In genomic region chr1:199161319-199161680, GRCh38 we compare ENCODE assay signal across 17 cellular contexts.
DNase-seq lines count a peak whose midpoint lies in the region; ATAC-seq, FAIRE-seq and TF ChIP-seq lines count a peak whose summit lies in the region.
"Had no signal": no experiment of that assay in that cellular context is flagged by ENCODE, and none has a peak within 500 bp of the region (broad histone marks: within the 10 kb centered on the region; RNA-seq: fewer than 3 reads in every experiment).

No MANE protein-coding gene starts in this region.

- H3K4me2 ChIP-seq in BLaER1 (peak overlapping the region; percentile 72), neural progenitor cell (no peak overlapping the region)
- H3K4me2 ChIP-seq: KMS-11 had no signal

- TF ChIP-seq CTCF in neural progenitor cell (IDR thresholded peaks at IDR 0.05): no peak

- H3F3A ChIP-seq in neural progenitor cell (ENCODE audit: low read depth): no peaks in the 10 kb centered on the region

- H3K36me3 Mint-ChIP-seq in activated T-helper 17 cell treated with anti-CD3 and anti-CD28 coated beads, Interleukin-2, amount 50 U/mL, for 72 hours (ENCODE audit: low read depth): no peaks in the 10 kb centered on the region
- H3K36me3 Mint-ChIP-seq in neural progenitor cell: no peaks in the 10 kb centered on the region

- H3K79me2 ChIP-seq in neural progenitor cell (ENCODE audit: low read depth): no peaks in the 10 kb centered on the region

- H3K9me3 ChIP-seq in BLaER1 (peaks cover 12% of the 10 kb centered on the region; the same call in 1 of the 2 replicates), HUES6 (ENCODE audit: control insufficient read depth, insufficient read depth, low read depth, low read length) (no peaks in the 10 kb centered on the region), neural progenitor cell (ENCODE audit: low read depth) (no peaks in the 10 kb centered on the region)
- H3K9me3 ChIP-seq: BE2C, SJCRH30 had no signal

- H3K4me3 ChIP-seq in BLaER1: peak overlapping the region; percentile 16; the same call in 1 of the 2 replicates
- no peak overlapping the region for H3K4me3 ChIP-seq in HUES6 (ENCODE audit: low read depth, low read length)
- H3K4me3 ChIP-seq in neural progenitor cell: no peak overlapping the region
- H3K4me3 ChIP-seq: SJCRH30 had no signal

- H3K4me1 ChIP-seq in BLaER1 (peaks cover 40% of the 10 kb centered on the region), HUES6 (ENCODE audit: control insufficient read depth, insufficient read depth, low read length) (peaks cover 11% of the 10 kb centered on the region), neural progenitor cell (no peaks in the 10 kb centered on the region)
- H3K4me1 ChIP-seq: SJCRH30 had no signal

- no peaks in the 10 kb centered on the region for H3K36me3 ChIP-seq in BLaER1
- no peaks in the 10 kb centered on the region for H3K36me3 ChIP-seq in HUES6 (ENCODE audit: control insufficient read depth, insufficient read depth, low read length)
- no peaks in the 10 kb centered on the region for H3K36me3 ChIP-seq in neural progenitor cell
- H3K36me3 ChIP-seq: BE2C, SJCRH30 had no signal

- H3K27me3 Mint-ChIP-seq in activated T-helper 17 cell treated with anti-CD3 and anti-CD28 coated beads, Interleukin-2, amount 50 U/mL, for 72 hours: no peaks in the 10 kb centered on the region
- no peaks in the 10 kb centered on the region for H3K27me3 Mint-ChIP-seq in neural progenitor cell (ENCODE audit: insufficient read depth, low read depth)
- H3K27me3 Mint-ChIP-seq: CD8-positive, alpha-beta memory T cell had no signal

- no peak for DNase-seq in neural progenitor cell (ENCODE audit: low spot score)
- no peak for DNase-seq in NOMO-1 (lab: John Stamatoyannopoulos, UW; ENCODE audit: unreplicated experiment in 2 of 2)
- DNase-seq in HTR-8/SVneo (ENCODE audit: insufficient read length, low spot score): no peak
- DNase-seq: BE2C; CD8-positive, alpha-beta memory T cell; H9; NCI-H1417; NCI-H2081; NCI-H510A treated with DMSO at 0.1 percent for 48 hours; RPMI8226; SJCRH30; SW 1271 had no signal

- peak overlapping the region; percentile 63 for H2AFZ ChIP-seq in neural progenitor cell (replicated peaks)

- ATAC-seq in activated T-helper 17 cell treated with anti-CD3 and anti-CD28 coated beads, Interleukin-2, amount 50 U/mL, for 72 hours (replicated peaks): no peak
- no peak for ATAC-seq in HG03378 (IDR thresholded peaks at IDR 0.05; ENCODE audit: unreplicated experiment)

- H4K20me1 ChIP-seq in BLaER1 (no peaks in the 10 kb centered on the region), neural progenitor cell (ENCODE audit: low read depth) (no peaks in the 10 kb centered on the region)

- no peak overlapping the region for H3K9ac ChIP-seq in BLaER1
- H3K9ac ChIP-seq in HUES6 (ENCODE audit: low read length): no peak overlapping the region
- no peak overlapping the region for H3K9ac ChIP-seq in neural progenitor cell
- H3K9ac ChIP-seq: KMS-11 had no signal

- H3K27ac ChIP-seq in BLaER1: peak overlapping the region; percentile 47; the same call in 1 of the 2 replicates
- H3K27ac ChIP-seq in HUES6 (ENCODE audit: low read depth, low read length): peak overlapping the region; percentile 70; the same call in 1 of the 2 replicates
- no peak overlapping the region for H3K27ac ChIP-seq in neural progenitor cell
- H3K27ac ChIP-seq: KMS-11, SJCRH30 had no signal

- H3K9me3 Mint-ChIP-seq in activated T-helper 17 cell treated with anti-CD3 and anti-CD28 coated beads, Interleukin-2, amount 50 U/mL, for 72 hours: no peaks in the 10 kb centered on the region
- H3K9me3 Mint-ChIP-seq in neural progenitor cell: no peaks in the 10 kb centered on the region
- H3K9me3 Mint-ChIP-seq: CD8-positive, alpha-beta memory T cell; H9 had no signal

- peaks cover 31% of the 10 kb centered on the region for H3K4me1 Mint-ChIP-seq in activated T-helper 17 cell treated with anti-CD3 and anti-CD28 coated beads, Interleukin-2, amount 50 U/mL, for 72 hours
- no peaks in the 10 kb centered on the region for H3K4me1 Mint-ChIP-seq in neural progenitor cell

- H3K27me3 ChIP-seq in BLaER1: no peaks in the 10 kb centered on the region
- H3K27me3 ChIP-seq in HUES6 (ENCODE audit: control insufficient read depth, insufficient read depth, low read length): no peaks in the 10 kb centered on the region
- H3K27me3 ChIP-seq in neural progenitor cell: no peaks in the 10 kb centered on the region
- H3K27me3 ChIP-seq: BE2C, SJCRH30 had no signal

- peak overlapping the region; percentile 16 for H3K4me3 Mint-ChIP-seq in activated T-helper 17 cell treated with anti-CD3 and anti-CD28 coated beads, Interleukin-2, amount 50 U/mL, for 72 hours
- H3K4me3 Mint-ChIP-seq in neural progenitor cell: no peak overlapping the region
- H3K4me3 Mint-ChIP-seq: H9 had no signal

- peak overlapping the region; percentile 33 for H3K27ac Mint-ChIP-seq in activated T-helper 17 cell treated with anti-CD3 and anti-CD28 coated beads, Interleukin-2, amount 50 U/mL, for 72 hours
- no peak overlapping the region for H3K27ac Mint-ChIP-seq in neural progenitor cell

- FAIRE-seq in HTR-8/SVneo (lab: Jason Lieb, UNC): no peak
